ENCODE assay signal across 8 cellular contexts in the genomic region with DNA sequence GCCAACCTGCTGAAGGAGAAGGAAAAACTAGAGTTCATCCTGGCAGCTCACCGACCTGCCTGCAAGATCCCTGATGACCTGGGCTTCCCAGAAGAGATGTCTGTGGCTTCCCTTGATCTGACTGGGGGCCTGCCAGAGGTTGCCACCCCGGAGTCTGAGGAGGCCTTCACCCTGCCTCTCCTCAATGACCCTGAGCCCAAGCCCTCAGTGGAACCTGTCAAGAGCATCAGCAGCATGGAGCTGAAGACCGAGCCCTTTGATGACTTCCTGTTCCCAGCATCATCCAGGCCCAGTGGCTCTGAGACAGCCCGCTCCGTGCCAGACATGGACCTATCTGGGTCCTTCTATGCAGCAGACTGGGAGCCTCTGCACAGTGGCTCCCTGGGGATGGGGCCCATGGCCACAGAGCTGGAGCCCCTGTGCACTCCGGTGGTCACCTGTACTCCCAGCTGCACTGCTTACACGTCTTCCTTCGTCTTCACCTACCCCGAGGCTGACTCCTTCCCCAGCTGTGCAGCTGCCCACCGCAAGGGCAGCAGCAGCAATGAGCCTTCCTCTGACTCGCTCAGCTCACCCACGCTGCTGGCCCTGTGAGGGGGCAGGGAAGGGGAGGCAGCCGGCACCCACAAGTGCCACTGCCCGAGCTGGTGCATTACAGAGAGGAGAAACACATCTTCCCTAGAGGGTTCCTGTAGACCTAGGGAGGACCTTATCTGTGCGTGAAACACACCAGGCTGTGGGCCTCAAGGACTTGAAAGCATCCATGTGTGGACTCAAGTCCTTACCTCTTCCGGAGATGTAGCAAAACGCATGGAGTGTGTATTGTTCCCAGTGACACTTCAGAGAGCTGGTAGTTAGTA. TPM values are rescaled to one million over a fixed set of nuclear protein-coding genes. Genes with fewer than 3 reads are reported as not detected.
A peak's percentile ranks its signal among the peaks of the same experiment; 100 is the strongest.
DNase-seq lines count a peak whose midpoint lies in the region; ATAC-seq, FAIRE-seq and TF ChIP-seq lines count a peak whose summit lies in the region.

No MANE protein-coding gene starts in this region.

- H3K27me3 Mint-ChIP-seq in brain, result peaks cover 45% of the 10 kb centered on the region

- TF ChIP-seq EP300 in HepG2 (IDR thresholded peaks at IDR 0.05; ENCODE audit: low read depth in 2 of 2, low read length in 2 of 2), result no peak
- no peak for TF ChIP-seq EP300 in HepG2 (CRISPR knock-in tag; IDR thresholded peaks at IDR 0.05; ENCODE audit: borderline replicate concordance)

- no peak for ATAC-seq in HepG2

- H3K27ac Mint-ChIP-seq in brain, result peak overlapping the region in 3 of 5 experiments; percentile 46 to 99 (median 53)

- H3K4me1 ChIP-seq in HepG2 (ENCODE audit: insufficient read depth, low read length) (peaks cover 63% of the 10 kb centered on the region), uterus (peaks cover 11 to 12% of the 10 kb centered on the region in 2 donors)

- H3K4me3 ChIP-seq in HepG2 (replicated peaks in 1 of 3; ENCODE audit: insufficient read depth in 1 of 3, low read depth in 2 of 3, low read length in 3 of 3) (peak overlapping the region in 1 of 3 experiments; percentile 11; a peak in 1 of 6 replicates), uterus (peak overlapping the region in 1 of 2 donors; percentile 79)

- peaks cover 52% of the 10 kb centered on the region for H3K4me1 Mint-ChIP-seq in brain

- no peak for TF ChIP-seq CTCF in brain (conservative IDR thresholded peaks at IDR 0.05)
- TF ChIP-seq CTCF in HepG2 (CRISPR knock-in tag; IDR thresholded peaks at IDR 0.05), result no peak
- no peak for TF ChIP-seq CTCF in uterus (IDR thresholded peaks at IDR 0.05)

- H3K27me3 ChIP-seq in HepG2 (ENCODE audit: control insufficient read depth in 1 of 2, insufficient read depth in 2 of 2, low read length in 2 of 2), result peaks cover 0 to 10% of the 10 kb centered on the region in 2 experiments; a peak in 3 of 5 replicates
- H3K27me3 ChIP-seq in uterus, result no peaks in the 10 kb centered on the region

- DNase-seq in activated CD4-positive, alpha-beta T cell treated with anti-CD3 and anti-CD28 coated beads, Interleukin-2, amount 50 U/mL, for 1 hour, result peak; percentile 61
- DNase-seq in activated CD4-positive, alpha-beta T cell treated with anti-CD3 and anti-CD28 coated beads for 1 hour, result no peak
- DNase-seq in HepG2 (ENCODE audit: low spot score) (no peak), stromal cell of bone marrow (ENCODE audit: low read depth) (peak; percentile 20), kidney glomerular epithelial cell (lab: John Stamatoyannopoulos, UW) (no peak), uterus (no peak), NCI-H146 treated with DMSO at 0.1 percent for 48 hours (lab: John Stamatoyannopoulos, UW; ENCODE audit: unreplicated experiment) (no peak)

- H3K9me3 Mint-ChIP-seq in brain, result peaks cover 0 to 13% (median 0%) of the 10 kb centered on the region in 5 experiments

- intact Hi-C loops in HepG2 (cut with micrococcal nuclease; ENCODE audit: unreplicated experiment) (no loop called here), uterus (cut with DNase I; ENCODE audit: low total_unique reads) (no loop called here)

- peak overlapping the region; percentile 95 to 98 (median 96) for H3K4me3 Mint-ChIP-seq in brain

- peak overlapping the region; percentile 100; the same call in 1 of the 2 replicates for H3K4me2 ChIP-seq in HepG2 (ENCODE audit: low read depth, low read length)

- no peaks in the 10 kb centered on the region for H3K9me3 ChIP-seq in HepG2 (ENCODE audit: low read length)
- H3K9me3 ChIP-seq in uterus, result no peaks in the 10 kb centered on the region

- H2AFZ ChIP-seq in HepG2 (ENCODE audit: low read length), result no peak overlapping the region

- 91% methylated on average over 7 of the region's 17 CpGs for WGBS in HepG2 (ENCODE audit: low lambda C conversion rate)

- POLR2A ChIA-PET in HepG2 (lab: Yijun Ruan, JAX), result no interaction called here

- H3K27ac ChIP-seq in HepG2 (ENCODE audit: extremely low read length, insufficient read depth, low read length), result no peak overlapping the region
- peak overlapping the region in 1 of 2 donors; percentile 6 for H3K27ac ChIP-seq in uterus

- no peak for FAIRE-seq in HepG2 (lab: Jason Lieb, UNC)

- peaks cover 31% of the 10 kb centered on the region for H3K36me3 Mint-ChIP-seq in brain

- TF ChIP-seq RAD21 in HepG2 (CRISPR knock-in tag; IDR thresholded peaks at IDR 0.05), result no peak

- BruUV-seq in HepG2 (replicated peaks; lab: Mats Ljungman, UMichigan), result no TSS peak

- CTCF ChIA-PET in HepG2 (lab: Yijun Ruan, JAX; ENCODE audit: low intra/inter-chr PET ratio, low total read pairs), result no interaction called here

- H4K20me1 ChIP-seq in HepG2 (ENCODE audit: insufficient read depth, low read length), result peaks cover 11% of the 10 kb centered on the region; the same call in 1 of the 2 replicates

- no peak overlapping the region for H3K9ac ChIP-seq in HepG2 (ENCODE audit: insufficient read depth, low read depth, low read length)

- TF ChIP-seq POLR2A in HepG2 (IDR thresholded peaks at IDR 0.05; ENCODE audit: insufficient read depth in 1 of 2, low read depth in 2 of 2, low read length in 2 of 2), result peak in 1 of 2 experiments; percentile 52; a peak in 2 of 4 replicates
- TF ChIP-seq POLR2A in uterus (IDR thresholded peaks at IDR 0.05), result no peak

- H3K79me2 ChIP-seq in HepG2 (ENCODE audit: insufficient read depth, low read length), result no peaks in the 10 kb centered on the region

- H3K36me3 ChIP-seq in HepG2 (replicated peaks in 1 of 2; ENCODE audit: control insufficient read depth in 1 of 2, insufficient read depth in 2 of 2, low read length in 2 of 2) (peaks cover 3 to 14% of the 10 kb centered on the region in 2 experiments; a peak in 4 of 5 replicates), uterus (no peaks in the 10 kb centered on the region)

- in situ Hi-C loops in HepG2 (cut with HindIII; ENCODE audit: extremely low pct_ligation_motif_present, low pct_unique_long_range_greater_than_20kb), result no loop called here

TF ChIP-seq in HepG2, 621 proteins besides CTCF, POLR2A, EP300 and RAD21:
- TF ChIP-seq AGO2 (optimal IDR thresholded peaks at IDR 0.05; ENCODE audit: low read depth, low read length), result peak; percentile 35
- 0 out of 2 replicates have a peak, but pooled peaks have one; percentile 44 for TF ChIP-seq ZC3H13 (CRISPR knock-in tag; IDR thresholded peaks at IDR 0.05)
- TF ChIP-seq MLX (CRISPR knock-in tag; IDR thresholded peaks at IDR 0.05), result no peak
- peak; percentile 86 for TF ChIP-seq POLR2AphosphoS2 (IDR thresholded peaks at IDR 0.05; ENCODE audit: low read depth, low read length)
- TF ChIP-seq AGO1 (IDR thresholded peaks at IDR 0.05; ENCODE audit: low read depth, low read length, poor library complexity, severe bottlenecking), result peak; percentile 100
- TF ChIP-seq RBFOX2 (IDR thresholded peaks at IDR 0.05; ENCODE audit: low read depth, low read length), result peak; percentile 51; the same call in 1 of the 2 replicates
- no peak for TF ChIP-seq NFIC (IDR thresholded peaks at IDR 0.05; ENCODE audit: low read length)

RNA-seq across cellular contexts. Expression of gene FOS, which starts 2.4 kb away (rescaled TPM):
- polyA plus RNA-seq in brain (ENCODE audit: insufficient read depth, low read depth, low replicate concordance) (9.4 TPM), HepG2 (2011; rRNA removed) (15.9 and 26.2 TPM in 2 replicates)
- total RNA-seq in HepG2 (2016; rRNA removed; fragmentation: Illumina TruSeq; extraction: Trizol) (4.3 and 24.2 TPM in 2 replicates), uterus (1,000 to 10,000 TPM in 1 of 4 donors, 100 to 1,000 TPM in 2, 10 to 100 TPM in 1; 29.2 to 1,111 (median 137) TPM)
- total RNA-seq in HepG2 (2016; cell fraction: cytosol; rRNA removed; fragmentation: Illumina TruSeq; extraction: Trizol; ENCODE audit: low read depth), result 2.5 and 3.0 TPM in 2 replicates
- total RNA-seq in HepG2 (2016; cell fraction: insoluble cytoplasmic fraction; rRNA removed; fragmentation: Illumina TruSeq; extraction: Trizol), result 3.4 and 28.3 TPM in 2 replicates
- 2.8 and 4.2 TPM in 2 replicates for total RNA-seq in HepG2 (2016; cell fraction: membrane; rRNA removed; fragmentation: Illumina TruSeq; extraction: Trizol)
- 64.4 and 68.6 TPM in 2 replicates for total RNA-seq in HepG2 (2016; cell fraction: nucleus; rRNA removed; fragmentation: Illumina TruSeq; extraction: Trizol)
- 8.8 and 9.0 TPM in 2 replicates for polyA plus RNA-seq in HepG2 (2011; cell fraction: cytosol; rRNA removed)
- 83.8 and 92.0 TPM in 2 replicates for polyA plus RNA-seq in HepG2 (2011; cell fraction: nucleus; rRNA removed)
- 4.3 and 4.8 TPM in 2 replicates for polyA plus RNA-seq in HepG2 (2012)
- 1.2 and 1.8 TPM in 2 replicates for polyA plus RNA-seq in HepG2 (2016; cell fraction: cytosol; fragmentation: Illumina TruSeq; extraction: Trizol; ENCODE audit: low read depth)
- polyA plus RNA-seq in HepG2 (2016; cell fraction: insoluble cytoplasmic fraction; fragmentation: Illumina TruSeq; extraction: Trizol; ENCODE audit: low read depth), result 5.5 and 10.0 TPM in 2 replicates
- polyA plus RNA-seq in HepG2 (2016; cell fraction: membrane; fragmentation: Illumina TruSeq; extraction: Trizol; ENCODE audit: low read depth), result 2.1 and 3.4 TPM in 2 replicates
- 101 and 123 TPM in 2 replicates for polyA plus RNA-seq in HepG2 (2016; cell fraction: nucleus; fragmentation: Illumina TruSeq; extraction: Trizol; ENCODE audit: insufficient read depth, low read depth)
- polyA minus RNA-seq in HepG2 (2011; rRNA and poly(A)+ RNA removed; ENCODE audit: low replicate concordance), result 58.4 and 70.4 TPM in 2 replicates
- polyA minus RNA-seq in HepG2 (2011; cell fraction: cytosol; rRNA and poly(A)+ RNA removed), result 11.7 and 16.7 TPM in 2 replicates
- polyA minus RNA-seq in HepG2 (2011; cell fraction: nucleus; rRNA and poly(A)+ RNA removed), result 128 and 149 TPM in 2 replicates

Comparison
In these comparisons a context has a peak if more than half of its experiments do, and no peak if none do; other contexts are left out.
1. DNase-seq: peak in activated CD4-positive, alpha-beta T cell treated with anti-CD3 and anti-CD28 coated beads, Interleukin-2, amount 50 U/mL, for 1 hour (single experiment) and stromal cell of bone marrow (single experiment); none in activated CD4-positive, alpha-beta T cell treated with anti-CD3 and anti-CD28 coated beads for 1 hour (single experiment), HepG2 (single experiment), kidney glomerular epithelial cell (single experiment), uterus (0 of 2) and NCI-H146 treated with DMSO at 0.1 percent for 48 hours (single experiment).